In genomic region chr20:44861547-44862006, GRCh38 we compare ENCODE assay signal across 1 cellular context.
TF ChIP-seq lines count a peak whose summit lies in the region.

No MANE protein-coding gene starts in this region.

TF ChIP-seq in A549, 52 proteins besides CTCF, POLR2A, EP300 and RAD21 (continued from another document):
- TF ChIP-seq PBX3 (IDR thresholded peaks at IDR 0.05) (no peak), HOXB5 (CRISPR knock-in tag; IDR thresholded peaks at IDR 0.05) (no peak), ATOH8 (CRISPR knock-in tag; IDR thresholded peaks at IDR 0.05; ENCODE audit: low read depth) (no peak), REST (IDR thresholded peaks at IDR 0.05) (no peak), ESRRA (IDR thresholded peaks at IDR 0.05; ENCODE audit: borderline replicate concordance, low read length) (no peak)
